Comparison of ENCODE assay signal across 1 cellular context in genomic region chr1:54949971-54950360, GRCh38.
TF ChIP-seq lines count a peak whose summit lies in the region.

No MANE protein-coding gene starts in this region.

TF ChIP-seq in HCT116, 20 proteins besides CTCF, POLR2A, EP300 and RAD21 (continued from another document):
- no peak for TF ChIP-seq SP1 (IDR thresholded peaks at IDR 0.05; ENCODE audit: low read depth)
